11 cellular contexts compared by ENCODE assay signal in genomic region chr17:17593222-17593620, GRCh38. TPM values are rescaled to one million over a fixed set of nuclear protein-coding genes. Genes with fewer than 3 reads are reported as not detected.
DNase-seq lines count a peak whose midpoint lies in the region; ATAC-seq and TF ChIP-seq lines count a peak whose summit lies in the region.
"Had no signal": no experiment of that assay in that cellular context is flagged by ENCODE, and none has a peak within 500 bp of the region (broad histone marks: within the 10 kb centered on the region; RNA-seq: fewer than 3 reads in every experiment).

No MANE protein-coding gene starts in this region.

- no peak overlapping the region for H3K27ac ChIP-seq in OCI-LY1 (ENCODE audit: low read depth, low read length, poor library complexity, severe bottlenecking)
- no peak overlapping the region for H3K27ac ChIP-seq in osteoblast (ENCODE audit: low read depth, low read length)

- no peaks in the 10 kb centered on the region for H3K27me3 ChIP-seq in OCI-LY1 (ENCODE audit: insufficient read depth, low read length)
- H3K27me3 ChIP-seq in osteoblast (ENCODE audit: insufficient read depth, low read length) = no peaks in the 10 kb centered on the region

- intact Hi-C loops in activated CD4-positive, alpha-beta T cell treated with anti-CD3 and anti-CD28 coated beads, Interleukin-2, amount 10 ng/mL, durations not matched to agents 24 days and 14 days (cut with micrococcal nuclease) = loop anchor here (5.0 kb wide), 2 partner anchors 96 to 159 kb away; partner anchors contain the start of gene RASD1
- intact Hi-C loops in dendritic cell treated with granulocyte-macrophage colony-stimulating factor and Interleukin-4, amounts not matched to agents 40 ng/mL and 50 ng/mL, for 4 days (cut with micrococcal nuclease) = loop anchor here (5.0 kb wide), 2 partner anchors 49 to 96 kb away; partner anchors contain the start of gene RASD1

- H3K9me2 ChIP-seq in OCI-LY1 (ENCODE audit: low read depth, low read length) = no peaks in the 10 kb centered on the region

- H3K4me1 Mint-ChIP-seq in activated CD4-positive, alpha-beta T cell treated with anti-CD3 and anti-CD28 coated beads, Interleukin-2, amount 10 ng/mL, durations not matched to agents 24 days and 14 days = peaks cover 18% of the 10 kb centered on the region
- peaks cover 26% of the 10 kb centered on the region for H3K4me1 Mint-ChIP-seq in dendritic cell treated with granulocyte-macrophage colony-stimulating factor and Interleukin-4, amounts not matched to agents 40 ng/mL and 50 ng/mL, for 4 days (ENCODE audit: low read depth)

- peak overlapping the region; percentile 92 for H3K4me3 Mint-ChIP-seq in activated CD4-positive, alpha-beta T cell treated with anti-CD3 and anti-CD28 coated beads, Interleukin-2, amount 10 ng/mL, durations not matched to agents 24 days and 14 days
- no peak overlapping the region for H3K4me3 Mint-ChIP-seq in dendritic cell treated with granulocyte-macrophage colony-stimulating factor and Interleukin-4, amounts not matched to agents 40 ng/mL and 50 ng/mL, for 4 days

- no peak overlapping the region for H3K9ac ChIP-seq in OCI-LY1 (ENCODE audit: low read length)

- H3K4me1 ChIP-seq in OCI-LY1 (ENCODE audit: insufficient read depth, low read length, severe bottlenecking) (peaks cover 20% of the 10 kb centered on the region), osteoblast (ENCODE audit: insufficient read depth, low read length) (peaks cover 22% of the 10 kb centered on the region)

- no peak overlapping the region for H3K27ac Mint-ChIP-seq in activated CD4-positive, alpha-beta T cell treated with anti-CD3 and anti-CD28 coated beads, Interleukin-2, amount 10 ng/mL, durations not matched to agents 24 days and 14 days
- peak overlapping the region; percentile 88 for H3K27ac Mint-ChIP-seq in dendritic cell treated with granulocyte-macrophage colony-stimulating factor and Interleukin-4, amounts not matched to agents 40 ng/mL and 50 ng/mL, for 4 days

- ATAC-seq in HG03039 (IDR thresholded peaks at IDR 0.05; ENCODE audit: unreplicated experiment) = no peak

- no peak overlapping the region for H2AFZ ChIP-seq in OCI-LY1 (ENCODE audit: low read length)
- no peak overlapping the region for H2AFZ ChIP-seq in osteoblast (ENCODE audit: low read length)

- H3K4me3 ChIP-seq in OCI-LY1 (ENCODE audit: low read depth, low read length, poor library complexity, severe bottlenecking) (peak overlapping the region; percentile 85), osteoblast (ENCODE audit: insufficient read depth, low read length) (no peak overlapping the region)

- H3K79me2 ChIP-seq in OCI-LY1 (ENCODE audit: insufficient read depth, low read length) (no peaks in the 10 kb centered on the region), osteoblast (ENCODE audit: insufficient read depth, low read length) (peaks cover 31% of the 10 kb centered on the region)

- H3F3A ChIP-seq in OCI-LY1 (ENCODE audit: insufficient read depth, low read length) = no peaks in the 10 kb centered on the region

- H3K9me3 ChIP-seq in OCI-LY1 (ENCODE audit: low read length) (no peaks in the 10 kb centered on the region), osteoblast (ENCODE audit: low read depth, low read length) (no peaks in the 10 kb centered on the region)

- DNase-seq in activated CD4-positive, alpha-beta T cell treated with anti-CD3 and anti-CD28 coated beads, Interleukin-2, amount 10 ng/mL, durations not matched to agents 24 days and 14 days = no peak
- no peak for DNase-seq in activated CD4-positive, alpha-beta T cell treated with anti-CD3 and anti-CD28 coated beads for 1 hour
- DNase-seq in osteoblast (ENCODE audit: insufficient read length, low spot score, missing footprints) (peak; percentile 47), NCI-H2107 (lab: John Stamatoyannopoulos, UW) (no peak), inferior parietal cortex (ENCODE audit: extremely low spot score) (no peak)
- DNase-seq: NCI-H1105; NCI-H526; stimulated activated naive CD4-positive, alpha-beta T cell had no signal

- H3K36me3 ChIP-seq in OCI-LY1 (ENCODE audit: insufficient read depth, low read length) (no peaks in the 10 kb centered on the region), osteoblast (ENCODE audit: insufficient read depth, low read length) (no peaks in the 10 kb centered on the region)

- no peaks in the 10 kb centered on the region for H3K27me3 Mint-ChIP-seq in activated CD4-positive, alpha-beta T cell treated with anti-CD3 and anti-CD28 coated beads, Interleukin-2, amount 10 ng/mL, durations not matched to agents 24 days and 14 days
- H3K27me3 Mint-ChIP-seq in dendritic cell treated with granulocyte-macrophage colony-stimulating factor and Interleukin-4, amounts not matched to agents 40 ng/mL and 50 ng/mL, for 4 days = no peaks in the 10 kb centered on the region

- H3K36me3 Mint-ChIP-seq in activated CD4-positive, alpha-beta T cell treated with anti-CD3 and anti-CD28 coated beads, Interleukin-2, amount 10 ng/mL, durations not matched to agents 24 days and 14 days (ENCODE audit: low read depth) = peaks cover 4% of the 10 kb centered on the region
- H3K36me3 Mint-ChIP-seq in dendritic cell treated with granulocyte-macrophage colony-stimulating factor and Interleukin-4, amounts not matched to agents 40 ng/mL and 50 ng/mL, for 4 days (ENCODE audit: low read depth) = peaks cover 16% of the 10 kb centered on the region

- TF ChIP-seq CTCF in OCI-LY1 (IDR thresholded peaks at IDR 0.05; ENCODE audit: low read length) (no peak), osteoblast (IDR thresholded peaks at IDR 0.05; ENCODE audit: extremely low read depth, low read depth, low read length) (no peak)

- 0 out of 2 replicates have a peak overlapping the region, but pooled peaks have one; percentile 77 for H3K4me2 ChIP-seq in OCI-LY1 (ENCODE audit: low read length)
- H3K4me2 ChIP-seq in osteoblast (ENCODE audit: insufficient read depth, low read length) = peak overlapping the region; percentile 99

- no peaks in the 10 kb centered on the region for H4K20me1 ChIP-seq in OCI-LY1 (ENCODE audit: insufficient read depth, low read length)
- no peaks in the 10 kb centered on the region for H4K20me1 ChIP-seq in osteoblast (ENCODE audit: insufficient read depth, low read length)

- H3K9me3 Mint-ChIP-seq in activated CD4-positive, alpha-beta T cell treated with anti-CD3 and anti-CD28 coated beads, Interleukin-2, amount 10 ng/mL, durations not matched to agents 24 days and 14 days = no peaks in the 10 kb centered on the region
- no peaks in the 10 kb centered on the region for H3K9me3 Mint-ChIP-seq in dendritic cell treated with granulocyte-macrophage colony-stimulating factor and Interleukin-4, amounts not matched to agents 40 ng/mL and 50 ng/mL, for 4 days

RNA-seq across cellular contexts. Expression of gene PEMT, which starts 1.7 kb away (rescaled TPM):
- total RNA-seq in activated CD4-positive, alpha-beta T cell treated with anti-CD3 and anti-CD28 coated beads, Interleukin-2, amount 10 ng/mL, durations not matched to agents 24 days and 14 days = 43.6 and 45.5 TPM in 2 replicates
- total RNA-seq in osteoblast = 25.3 and 26.4 TPM in 2 replicates
